ENCODE assay signal across 19 cellular contexts in genomic region chr10:59064759-59065498, GRCh38.
"Had no signal": no experiment of that assay in that cellular context is flagged by ENCODE, and none has a peak within 500 bp of the region (broad histone marks: within the 10 kb centered on the region; RNA-seq: fewer than 3 reads in every experiment).

No MANE protein-coding gene starts in this region.

- H3K27ac Mint-ChIP-seq: activated naive CD4-positive, alpha-beta T cell treated with anti-CD3 and anti-CD28 coated beads, Interleukin-2, amount 10 ng/mL, durations not matched to agents 7 days and 5 days; activated T-helper 2 cell treated with anti-CD3 and anti-CD28 coated beads, Interferon-gamma antibody, Interleukin-2, Interleukin-4, amounts not matched to agents 10 μg/mL and 5 μg/mL and 100 μg/mL, durations not matched to agents 14 hours and 24 hours and 36 hours; mesothelial cell of epicardium; stimulated activated effector memory CD8-positive, alpha-beta T cell treated with anti-CD3 and anti-CD28 coated beads, Interleukin-12 subunit alpha, Interleukin-12 subunit beta, amount 100 ng/mL, for 72 hours; T-cell had no signal

- H3K27me3 ChIP-seq: ovary, tibial nerve had no signal

- H3K36me3 Mint-ChIP-seq: activated naive CD4-positive, alpha-beta T cell treated with anti-CD3 and anti-CD28 coated beads, Interleukin-2, amount 10 ng/mL, durations not matched to agents 7 days and 5 days; mesothelial cell of epicardium; stimulated activated effector memory CD8-positive, alpha-beta T cell treated with anti-CD3 and anti-CD28 coated beads, Interleukin-12 subunit alpha, Interleukin-12 subunit beta, amount 100 ng/mL, for 72 hours; T-cell had no signal

- H3K27ac ChIP-seq: coronary artery, lower lobe of right lung, ovary, tibial nerve had no signal

- H3K9me3 Mint-ChIP-seq: activated naive CD4-positive, alpha-beta T cell treated with anti-CD3 and anti-CD28 coated beads, Interleukin-2, amount 10 ng/mL, durations not matched to agents 7 days and 5 days; activated T-helper 2 cell treated with anti-CD3 and anti-CD28 coated beads, Interferon-gamma antibody, Interleukin-2, Interleukin-4, amounts not matched to agents 10 μg/mL and 5 μg/mL and 100 μg/mL, durations not matched to agents 14 hours and 24 hours and 36 hours had no signal

- H3K4me1 Mint-ChIP-seq: activated naive CD4-positive, alpha-beta T cell treated with anti-CD3 and anti-CD28 coated beads, Interleukin-2, amount 10 ng/mL, durations not matched to agents 7 days and 5 days; mesothelial cell of epicardium; stimulated activated effector memory CD8-positive, alpha-beta T cell treated with anti-CD3 and anti-CD28 coated beads, Interleukin-12 subunit alpha, Interleukin-12 subunit beta, amount 100 ng/mL, for 72 hours; T-cell had no signal

- H3K27me3 Mint-ChIP-seq: activated naive CD4-positive, alpha-beta T cell treated with anti-CD3 and anti-CD28 coated beads, Interleukin-2, amount 10 ng/mL, durations not matched to agents 7 days and 5 days had no signal

- DNase-seq: activated CD4-positive, alpha-beta T cell treated with anti-CD3 and anti-CD28 coated beads, Interleukin-2, amount 50 U/mL, for 4 hours; activated CD4-positive, CD25-positive, alpha-beta regulatory T cell treated with anti-CD3 and anti-CD28 coated beads, Interleukin-2, amount 50 U/mL, for 72 hours; activated naive CD4-positive, alpha-beta T cell treated with anti-CD3 and anti-CD28 coated beads, Interleukin-2, amount 10 ng/mL, durations not matched to agents 7 days and 5 days; activated T-cell treated with anti-CD3 and anti-CD28 coated beads, Interleukin-2, amount 50 U/mL, for 1 hour; central memory CD4-positive, alpha-beta T cell; effector CD4-positive, alpha-beta T cell; foreskin fibroblast; glutamatergic neuron; kidney glomerular epithelial cell; lower lobe of right lung; ovary; SK-N-SH; T-cell; T-helper 9 cell had no signal

- ATAC-seq: lower lobe of right lung; stimulated activated effector memory CD8-positive, alpha-beta T cell treated with anti-CD3 and anti-CD28 coated beads, Interleukin-12 subunit alpha, Interleukin-12 subunit beta, amount 100 ng/mL, for 72 hours; T-cell had no signal

- H3K4me3 Mint-ChIP-seq: activated naive CD4-positive, alpha-beta T cell treated with anti-CD3 and anti-CD28 coated beads, Interleukin-2, amount 10 ng/mL, durations not matched to agents 7 days and 5 days; mesothelial cell of epicardium; stimulated activated effector memory CD8-positive, alpha-beta T cell treated with anti-CD3 and anti-CD28 coated beads, Interleukin-12 subunit alpha, Interleukin-12 subunit beta, amount 100 ng/mL, for 72 hours; T-cell had no signal
